ENCODE assay signal across 14 cellular contexts in genomic region chr4:3801931-3802550, GRCh38.
"Had no signal": no experiment of that assay in that cellular context is flagged by ENCODE, and none has a peak within 500 bp of the region (broad histone marks: within the 10 kb centered on the region; RNA-seq: fewer than 3 reads in every experiment).

No MANE protein-coding gene starts in this region.

- H3K9me3 ChIP-seq: vagina had no signal

- H3K4me3 Mint-ChIP-seq: activated naive CD4-positive, alpha-beta T cell treated with anti-CD3 and anti-CD28 coated beads, Interleukin-2, amount 50 U/mL, for 24 hours; endodermal cell had no signal

- H3K9me3 Mint-ChIP-seq: activated naive CD4-positive, alpha-beta T cell treated with anti-CD3 and anti-CD28 coated beads, Interleukin-2, amount 50 U/mL, for 24 hours had no signal

- H3K27me3 ChIP-seq: brain microvascular endothelial cell, vagina had no signal

- H3K4me1 Mint-ChIP-seq: activated naive CD4-positive, alpha-beta T cell treated with anti-CD3 and anti-CD28 coated beads, Interleukin-2, amount 50 U/mL, for 24 hours had no signal

- H3K36me3 Mint-ChIP-seq: activated naive CD4-positive, alpha-beta T cell treated with anti-CD3 and anti-CD28 coated beads, Interleukin-2, amount 50 U/mL, for 24 hours had no signal

- H3K27ac ChIP-seq: brain microvascular endothelial cell, tibial nerve, vagina had no signal

- DNase-seq: activated CD4-positive, alpha-beta T cell treated with anti-CD3 and anti-CD28 coated beads, Interleukin-2, amount 50 U/mL, for 1 hour; activated effector memory CD4-positive, alpha-beta T cell treated with Interleukin-2 at 50 U/mL for 16 hours; activated T-cell treated with anti-CD3 and anti-CD28 coated beads, Interleukin-2, amount 50 U/mL, for 1 hour; amygdala; brain microvascular endothelial cell; endodermal cell; erythroblast; hypothalamus; midbrain; small intestine had no signal

- H3K4me3 ChIP-seq: lung, tibial nerve, vagina had no signal

- H3K4me1 ChIP-seq: tibial nerve, vagina had no signal

- H3K36me3 ChIP-seq: brain microvascular endothelial cell, tibial nerve, vagina had no signal

- H3K27ac Mint-ChIP-seq: activated naive CD4-positive, alpha-beta T cell treated with anti-CD3 and anti-CD28 coated beads, Interleukin-2, amount 50 U/mL, for 24 hours; endodermal cell had no signal
